In genomic region chr18:47873625-47874024, GRCh38 we compare ENCODE assay signal across 1 cellular context.
TF ChIP-seq lines count a peak whose summit lies in the region.

No MANE protein-coding gene starts in this region.

TF ChIP-seq in H1, 55 proteins besides CTCF, POLR2A, EP300 and RAD21:
- TF ChIP-seq EZH2 (IDR thresholded peaks at IDR 0.05; ENCODE audit: low read depth, low read length, severe bottlenecking) (no peak), SIRT6 (IDR thresholded peaks at IDR 0.05; ENCODE audit: low read length) (no peak), CBX8 (IDR thresholded peaks at IDR 0.05; ENCODE audit: borderline replicate concordance, low read depth, low read length) (no peak)
